Comparison of ENCODE assay signal across 1 cellular context in genomic region chr11:17280494-17281127, GRCh38.
TF ChIP-seq lines count a peak whose summit lies in the region.

No MANE protein-coding gene starts in this region.

TF ChIP-seq in K562, 482 proteins besides CTCF, POLR2A, EP300 and RAD21 (continued from another document and continues in another):
- TF ChIP-seq PBX2 (CRISPR knock-in tag; IDR thresholded peaks at IDR 0.05; ENCODE audit: low read depth) (no peak), PBX2 (tag; conservative IDR thresholded peaks at IDR 0.05; ENCODE audit: low read depth) (0 out of 2 replicates have a peak, but pooled peaks have one; percentile 10), SUPT5H (IDR thresholded peaks at IDR 0.05) (no peak), TCF7 (IDR thresholded peaks at IDR 0.05; ENCODE audit: borderline replicate concordance) (no peak), ELK3 (CRISPR knock-in tag; IDR thresholded peaks at IDR 0.05) (no peak), RFX1 (IDR thresholded peaks at IDR 0.05) (no peak), ETV5 (CRISPR knock-in tag; IDR thresholded peaks at IDR 0.05; ENCODE audit: low read depth) (no peak), ZNF77 (CRISPR knock-in tag; IDR thresholded peaks at IDR 0.05) (no peak), YBX1 (IDR thresholded peaks at IDR 0.05) (no peak), CREBBP (IDR thresholded peaks at IDR 0.05; ENCODE audit: low read depth, low read length) (no peak), ZEB2 (IDR thresholded peaks at IDR 0.05) (peak; percentile 17; the same call in 1 of the 2 replicates), SPI1 (IDR thresholded peaks at IDR 0.05; ENCODE audit: borderline replicate concordance, low read depth, low read length) (no peak), PHF20 (IDR thresholded peaks at IDR 0.05; ENCODE audit: partially characterized antibody) (no peak), GTF3C2 (IDR thresholded peaks at IDR 0.05; ENCODE audit: borderline replicate concordance, extremely low read depth, insufficient read length) (no peak), CREB1 (IDR thresholded peaks at IDR 0.05) (no peak), CREB1 (CRISPR knock-in tag; IDR thresholded peaks at IDR 0.05) (no peak), ILK (tag; IDR thresholded peaks at IDR 0.05; ENCODE audit: borderline replicate concordance, low read depth) (no peak), PHF8 (IDR thresholded peaks at IDR 0.05; ENCODE audit: borderline replicate concordance, low read length) (no peak), NEUROD1 (IDR thresholded peaks at IDR 0.05; ENCODE audit: borderline replicate concordance, low read depth, low read length, partially characterized antibody) (no peak), POLR2AphosphoS2 (IDR thresholded peaks at IDR 0.05; ENCODE audit: low read length) (no peak), HNRNPK (IDR thresholded peaks at IDR 0.05; ENCODE audit: low read depth, low read length, poor library complexity, severe bottlenecking) (no peak), IRF9 (tag; IDR thresholded peaks at IDR 0.05) (0 out of 2 replicates have a peak, but pooled peaks have one; percentile 35), PRMT5 (CRISPR knock-in tag; IDR thresholded peaks at IDR 0.05) (no peak), SREBF2 (CRISPR knock-in tag; IDR thresholded peaks at IDR 0.05) (no peak), TAF9B (IDR thresholded peaks at IDR 0.05; ENCODE audit: partially characterized antibody) (no peak), HDAC6 (IDR thresholded peaks at IDR 0.05; ENCODE audit: low read depth, low read length) (no peak), MEF2D (tag; conservative IDR thresholded peaks at IDR 0.05; ENCODE audit: low read depth) (no peak), HNRNPH1 (optimal IDR thresholded peaks at IDR 0.05; ENCODE audit: low read depth, low read length) (no peak), NFE2L1 (tag; IDR thresholded peaks at IDR 0.05; ENCODE audit: borderline replicate concordance, low read depth) (no peak), ZNF76 (CRISPR knock-in tag; IDR thresholded peaks at IDR 0.05; ENCODE audit: borderline replicate concordance) (no peak), HMGXB4 (CRISPR knock-in tag; IDR thresholded peaks at IDR 0.05) (no peak), ZNF280A (IDR thresholded peaks at IDR 0.05; ENCODE audit: low read depth, partially characterized antibody) (no peak), TEAD1 (CRISPR knock-in tag; IDR thresholded peaks at IDR 0.05) (no peak), SMARCB1 (IDR thresholded peaks at IDR 0.05; ENCODE audit: insufficient read length, low read depth) (no peak), ZNF609 (CRISPR knock-in tag; IDR thresholded peaks at IDR 0.05; ENCODE audit: borderline replicate concordance) (no peak), SAFB (IDR thresholded peaks at IDR 0.05; ENCODE audit: borderline replicate concordance, low read depth, low read length) (no peak), TSHZ1 (CRISPR knock-in tag; IDR thresholded peaks at IDR 0.05) (no peak), MXI1 (IDR thresholded peaks at IDR 0.05; ENCODE audit: low read depth, low read length) (no peak), XRCC3 (IDR thresholded peaks at IDR 0.05) (no peak), ZBTB33 (CRISPR knock-in tag; IDR thresholded peaks at IDR 0.05) (no peak)
